In the genomic region with DNA sequence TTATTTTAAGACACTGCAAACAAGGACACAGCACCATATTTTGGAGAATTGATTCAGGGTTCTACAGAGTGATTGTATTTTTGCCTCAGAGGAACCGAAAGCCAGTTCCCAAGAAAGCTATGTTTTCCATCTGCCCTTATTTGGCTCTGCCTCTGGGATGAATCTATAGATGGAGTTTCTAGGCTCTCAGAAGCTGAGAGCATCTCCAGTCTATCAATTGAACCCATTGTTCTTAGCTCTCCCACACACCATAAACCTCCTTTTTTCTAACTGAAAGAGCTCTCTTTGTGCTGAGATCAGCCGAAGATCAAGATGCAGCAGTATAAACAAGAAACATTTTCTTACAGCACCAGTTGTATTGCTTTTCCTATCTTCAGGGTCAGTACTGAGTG, we compare ENCODE assay signal across 22 cellular contexts. TPM values are rescaled to one million over a fixed set of nuclear protein-coding genes. Genes with fewer than 3 reads are reported as not detected.
DNase-seq lines count a peak whose midpoint lies in the region; ATAC-seq and TF ChIP-seq lines count a peak whose summit lies in the region.
"Had no signal": no experiment of that assay in that cellular context is flagged by ENCODE, and none has a peak within 500 bp of the region (broad histone marks: within the 10 kb centered on the region; RNA-seq: fewer than 3 reads in every experiment).

No MANE protein-coding gene starts in this region.

- H3K36me3 ChIP-seq in breast epithelium, result no peaks in the 10 kb centered on the region
- H3K36me3 ChIP-seq in mammary epithelial cell (ENCODE audit: insufficient read depth, low read length), result no peaks in the 10 kb centered on the region
- peaks cover 0 to 6% (median 0%) of the 10 kb centered on the region in 3 donors for H3K36me3 ChIP-seq in tibial nerve
- H3K36me3 ChIP-seq: gastroesophageal sphincter had no signal

- peak overlapping the region; percentile 22 for H3K9ac ChIP-seq in mammary epithelial cell (ENCODE audit: insufficient read depth, low read length)

- H2AFZ ChIP-seq in mammary epithelial cell (ENCODE audit: low read depth, low read length), result peak overlapping the region; percentile 69

- intact Hi-C loops in MCF 10A (cut with micrococcal nuclease), result no loop called here
- intact Hi-C loops in breast epithelium (cut with DNase I; ENCODE audit: low total_unique reads), result no loop called here
- intact Hi-C loops in mammary epithelial cell (cut with micrococcal nuclease), result no loop called here

- peak overlapping the region; percentile 49 for H3K4me3 Mint-ChIP-seq in MCF 10A (ENCODE audit: unreplicated experiment)
- no peak overlapping the region for H3K4me3 Mint-ChIP-seq in T-helper 17 cell
- H3K4me3 Mint-ChIP-seq: CD4-positive, CD25-positive, alpha-beta regulatory T cell; naive B cell had no signal

- H3K36me3 Mint-ChIP-seq in MCF 10A (ENCODE audit: insufficient read depth, unreplicated experiment), result no peaks in the 10 kb centered on the region
- no peaks in the 10 kb centered on the region for H3K36me3 Mint-ChIP-seq in T-helper 17 cell (ENCODE audit: low read depth)
- H3K36me3 Mint-ChIP-seq: CD4-positive, CD25-positive, alpha-beta regulatory T cell; naive B cell had no signal

- peaks cover 0 to 41% of the 10 kb centered on the region in 2 donors for H3K27me3 ChIP-seq in breast epithelium
- H3K27me3 ChIP-seq in mammary epithelial cell (ENCODE audit: insufficient read depth, low read length), result no peaks in the 10 kb centered on the region
- H3K27me3 ChIP-seq in layer of hippocampus (ENCODE audit: control insufficient read depth, insufficient read depth, low read length), result no peaks in the 10 kb centered on the region
- peaks cover 0 to 29% of the 10 kb centered on the region in 2 donors for H3K27me3 ChIP-seq in tibial nerve
- H3K27me3 ChIP-seq: gastroesophageal sphincter had no signal

- TF ChIP-seq CTCF in MCF 10A (IDR thresholded peaks at IDR 0.05; ENCODE audit: unreplicated experiment), result no peak
- no peak for TF ChIP-seq CTCF in breast epithelium (IDR thresholded peaks at IDR 0.05)
- no peak for TF ChIP-seq CTCF in mammary epithelial cell (conservative IDR thresholded peaks at IDR 0.05 in 1 of 2, IDR thresholded peaks at IDR 0.05 in 1 of 2; ENCODE audit: extremely low read depth in 1 of 2, insufficient read depth in 1 of 2, low read depth in 1 of 2, low read length in 2 of 2)
- TF ChIP-seq CTCF in tibial nerve (IDR thresholded peaks at IDR 0.05), result no peak

- H3K4me2 ChIP-seq in mammary epithelial cell (ENCODE audit: insufficient read depth, low read depth, low read length), result peak overlapping the region; percentile 64

- no peak for TF ChIP-seq EP300 in tibial nerve (IDR thresholded peaks at IDR 0.05)

- no peak for TF ChIP-seq POLR2A in breast epithelium (IDR thresholded peaks at IDR 0.05)
- TF ChIP-seq POLR2A in tibial nerve (IDR thresholded peaks at IDR 0.05), result no peak

- H3K9me3 Mint-ChIP-seq in MCF 10A (ENCODE audit: unreplicated experiment), result no peaks in the 10 kb centered on the region
- H3K9me3 Mint-ChIP-seq: CD4-positive, CD25-positive, alpha-beta regulatory T cell; naive B cell had no signal

- CTCF ChIA-PET in MCF 10A (lab: Yijun Ruan, JAX), result interaction anchor here (0.6 to 1.3 kb wide), 2 partner anchors 13 to 251 kb away, joined by 3 to 5 read pairs; no protein-coding TSS in a partner anchor
- CTCF ChIA-PET in mammary epithelial cell (lab: Charles Lee; ENCODE audit: low non-redundant PET), result interaction anchor here (0.7 kb wide), 1 partner anchor 842 kb away, joined by 4 read pairs; no protein-coding TSS in a partner anchor

- H3K27ac Mint-ChIP-seq in MCF 10A (ENCODE audit: low read depth, unreplicated experiment), result no peak overlapping the region
- H3K27ac Mint-ChIP-seq in T-helper 17 cell, result no peak overlapping the region
- H3K27ac Mint-ChIP-seq: CD4-positive, CD25-positive, alpha-beta regulatory T cell had no signal

- H3K4me3 ChIP-seq in breast epithelium (peak overlapping the region in 1 of 3 donors; percentile 10), mammary epithelial cell (replicated peaks in 1 of 3; ENCODE audit: insufficient read depth in 1 of 3, low read depth in 2 of 3, low read length in 3 of 3) (peak overlapping the region; percentile 10 to 40 (median 14)), tibial nerve (no peak overlapping the region)
- H3K4me3 ChIP-seq: gastroesophageal sphincter, SK-N-MC had no signal

- H3K4me1 ChIP-seq in breast epithelium (no peaks in the 10 kb centered on the region), mammary epithelial cell (ENCODE audit: insufficient read depth, low read length) (peaks cover 20% of the 10 kb centered on the region), tibial nerve (no peaks in the 10 kb centered on the region)
- H3K4me1 ChIP-seq: gastroesophageal sphincter had no signal

- H3K4me1 Mint-ChIP-seq in MCF 10A (ENCODE audit: insufficient read depth, unreplicated experiment) (peaks cover 7% of the 10 kb centered on the region), T-helper 17 cell (no peaks in the 10 kb centered on the region)
- H3K4me1 Mint-ChIP-seq: CD4-positive, CD25-positive, alpha-beta regulatory T cell had no signal

- H3K9me3 ChIP-seq in breast epithelium (no peaks in the 10 kb centered on the region), mammary epithelial cell (replicated peaks; ENCODE audit: insufficient read depth, low read length) (no peaks in the 10 kb centered on the region), tibial nerve (no peaks in the 10 kb centered on the region), T-helper 17 cell (ENCODE audit: control insufficient read depth, low read length, poor library complexity, severe bottlenecking) (no peaks in the 10 kb centered on the region)
- H3K9me3 ChIP-seq: gastroesophageal sphincter had no signal

- WGBS in mammary epithelial cell (ENCODE audit: low coverage, missing lambda C conversion rate), result 4% methylated on average over 2 of the region's 2 CpGs
- WGBS in tibial nerve, 2 donors, result 32 to 35% methylated on average over 2 of the region's 2 CpGs

- H3K79me2 ChIP-seq in mammary epithelial cell (ENCODE audit: insufficient read depth, low read length), result no peaks in the 10 kb centered on the region

- BruUV-seq in MCF 10A (replicated peaks; lab: Mats Ljungman, UMichigan), result no TSS peak
- BruUV-seq in mammary epithelial cell (replicated peaks; lab: Mats Ljungman, UMichigan), result no TSS peak

- no peak for DNase-seq in MCF 10A (ENCODE audit: unreplicated experiment)
- no peak for DNase-seq in breast epithelium (ENCODE audit: low spot score in 2 of 2)
- peak; percentile 51 for DNase-seq in mammary epithelial cell
- DNase-seq in tibial nerve (ENCODE audit: low spot score in 2 of 2), result no peak
- DNase-seq in stimulated activated naive CD4-positive, alpha-beta T cell treated with Interleukin-2 at 50 U/mL for 16 hours (lab: John Stamatoyannopoulos, UW), result no peak
- no peak for DNase-seq in T-helper 17 cell
- DNase-seq: activated CD4-positive, alpha-beta T cell treated with anti-CD3 and anti-CD28 coated beads for 48 hours; activated CD8-positive, alpha-beta memory T cell treated with anti-CD3 and anti-CD28 coated beads, Interleukin-2, amount 50 U/mL, for 4 hours; activated effector memory CD4-positive, alpha-beta T cell treated with anti-CD3 and anti-CD28 coated beads, Interleukin-2, amount 50 U/mL, for 16 hours; CD4-positive, CD25-positive, alpha-beta regulatory T cell; DMS53; left ventricle myocardium superior; naive B cell; NCI-H2081 treated with DMSO at 0.1 percent for 48 hours; NCI-H524 treated with DMSO at 0.1 percent for 48 hours; stimulated activated naive CD8-positive, alpha-beta T cell treated with anti-CD3 and anti-CD28 coated beads, Interleukin-15, Interleukin-2, amounts not matched to agents 100 U/mL and 50 U/mL, for 24 hours had no signal

- dilution Hi-C loops in mammary epithelial cell (cut with HindIII; ENCODE audit: low sequenced_read_pairs), result no loop called here

- in situ Hi-C loops in mammary epithelial cell (cut with MboI; ENCODE audit: low sequenced_read_pairs in 2 of 2), result no loop called here

- ATAC-seq in HG03025 (IDR thresholded peaks at IDR 0.05; ENCODE audit: low FRiP score, unreplicated experiment), result no peak
- ATAC-seq in T-helper 17 cell, result no peak
- ATAC-seq: gastroesophageal sphincter; left ventricle myocardium superior; stimulated activated naive CD8-positive, alpha-beta T cell treated with anti-CD3 and anti-CD28 coated beads, Interleukin-15, Interleukin-2, amounts not matched to agents 100 U/mL and 50 U/mL, for 24 hours had no signal

- H3K27me3 Mint-ChIP-seq in MCF 10A (ENCODE audit: insufficient read depth, unreplicated experiment) (peaks cover 50% of the 10 kb centered on the region), T-helper 17 cell (peaks cover 5% of the 10 kb centered on the region)
- H3K27me3 Mint-ChIP-seq: CD4-positive, CD25-positive, alpha-beta regulatory T cell; naive B cell had no signal

- no peaks in the 10 kb centered on the region for H4K20me1 ChIP-seq in mammary epithelial cell (ENCODE audit: insufficient read depth, low read length)

- POLR2A ChIA-PET in MCF 10A (lab: Yijun Ruan, JAX), result interaction anchor here (0.6 to 1.3 kb wide), 3 partner anchors 9 to 277 kb away, joined by 3 to 4 read pairs (median 3); no protein-coding TSS in a partner anchor

- H3K27ac ChIP-seq in breast epithelium (no peak overlapping the region), mammary epithelial cell (ENCODE audit: insufficient read depth, low read depth, low read length) (peak overlapping the region; percentile 50), layer of hippocampus (ENCODE audit: low read depth, low read length) (peak overlapping the region; percentile 32), tibial nerve (peak overlapping the region; percentile 19 to 83 (median 71))
- H3K27ac ChIP-seq: 22Rv1, gastroesophageal sphincter, SK-N-MC had no signal

RNA-seq across cellular contexts. Expression of gene PLP1, which starts 16.9 kb away (rescaled TPM):
- not detected in 2 replicates for total RNA-seq in MCF 10A (2022)
- total RNA-seq in breast epithelium, result 1 to 10 TPM; 1.3 to 3.4 (median 2.2) TPM
- not detected for total RNA-seq in mammary epithelial cell
- 0.10 TPM for polyA plus RNA-seq in mammary epithelial cell
- polyA minus RNA-seq in mammary epithelial cell, result not detected
- 100 to 1,000 TPM; 256 to 727 (median 404) TPM for total RNA-seq in tibial nerve
- not detected for total RNA-seq in T-helper 17 cell
- total RNA-seq: CD4-positive, CD25-positive, alpha-beta regulatory T cell; pulmonary artery endothelial cell had no signal
- polyA plus RNA-seq: CD4-positive, CD25-positive, alpha-beta regulatory T cell had no signal

RNA-seq across cellular contexts. Expression of gene RAB9B, which starts 38.5 kb away (rescaled TPM):
- total RNA-seq in MCF 10A (2022) (0.07 TPM in 1 of 2 replicates, not detected in the other), breast epithelium (1 to 10 TPM; 1.3 to 3.4 (median 1.9) TPM), mammary epithelial cell (1 to 10 TPM in 1 of 2 donors, under 1 TPM in 1; 0.80 to 4.5 TPM), tibial nerve (1 to 10 TPM; 2.3 to 4.8 (median 3.0) TPM), T-helper 17 cell (under 1 TPM; 0.18 to 0.25 TPM)
- 0.67 TPM for polyA plus RNA-seq in mammary epithelial cell
- polyA minus RNA-seq in mammary epithelial cell, result 1.5 TPM

Comparison
In these comparisons a context has a peak if more than half of its experiments do, and no peak if none do; other contexts are left out.
1. H3K27ac ChIP-seq: peak in mammary epithelial cell (single experiment), layer of hippocampus (single experiment) and tibial nerve (4 of 4); none in breast epithelium (0 of 2).
2. H3K4me3 ChIP-seq: peak in mammary epithelial cell (3 of 3); none in tibial nerve (0 of 4).
3. RNA of gene PLP1, which starts 16.9 kb away (total RNA-seq): 256 to 727 TPM in tibial nerve; 1.3 to 3.4 TPM in breast epithelium, not detected in MCF 10A, not detected in mammary epithelial cell and not detected in T-helper 17 cell; every median in the first group is over 10 times any median in the second.